1 cellular context compared by ENCODE assay signal in the genomic region with DNA sequence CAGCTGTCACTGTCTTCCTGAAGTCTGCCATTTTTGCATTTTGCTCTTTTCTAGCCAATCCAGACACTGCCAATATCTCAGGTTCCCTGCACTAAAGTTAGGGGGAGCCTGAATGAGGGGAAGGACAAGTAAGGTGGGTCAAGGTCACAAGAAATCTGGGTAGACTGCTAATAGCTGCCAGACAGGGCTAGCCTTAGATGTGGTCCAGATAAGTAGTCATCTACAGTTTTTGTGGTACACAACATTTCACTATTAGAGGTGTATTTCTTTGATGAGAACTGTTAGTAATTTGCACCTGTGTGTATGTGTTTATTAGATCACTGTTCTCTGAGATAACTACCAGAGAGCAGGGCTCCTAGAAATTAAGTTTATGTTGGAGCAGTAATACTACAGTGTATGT.
TF ChIP-seq lines count a peak whose summit lies in the region.

No MANE protein-coding gene starts in this region.

TF ChIP-seq in GM12878, 131 proteins besides CTCF, POLR2A, EP300 and RAD21 (continued from another document):
- TF ChIP-seq NR2F1 (conservative IDR thresholded peaks at IDR 0.05) (peak; percentile 74; the same call in 1 of the 2 replicates), NBN (IDR thresholded peaks at IDR 0.05) (no peak), ESRRA (IDR thresholded peaks at IDR 0.05; ENCODE audit: low read length) (peak; percentile 54; the same call in 1 of the 2 replicates), RCOR1 (conservative IDR thresholded peaks at IDR 0.05; ENCODE audit: low read depth, low read length) (no peak)
- TF ChIP-seq, protein P1, sequence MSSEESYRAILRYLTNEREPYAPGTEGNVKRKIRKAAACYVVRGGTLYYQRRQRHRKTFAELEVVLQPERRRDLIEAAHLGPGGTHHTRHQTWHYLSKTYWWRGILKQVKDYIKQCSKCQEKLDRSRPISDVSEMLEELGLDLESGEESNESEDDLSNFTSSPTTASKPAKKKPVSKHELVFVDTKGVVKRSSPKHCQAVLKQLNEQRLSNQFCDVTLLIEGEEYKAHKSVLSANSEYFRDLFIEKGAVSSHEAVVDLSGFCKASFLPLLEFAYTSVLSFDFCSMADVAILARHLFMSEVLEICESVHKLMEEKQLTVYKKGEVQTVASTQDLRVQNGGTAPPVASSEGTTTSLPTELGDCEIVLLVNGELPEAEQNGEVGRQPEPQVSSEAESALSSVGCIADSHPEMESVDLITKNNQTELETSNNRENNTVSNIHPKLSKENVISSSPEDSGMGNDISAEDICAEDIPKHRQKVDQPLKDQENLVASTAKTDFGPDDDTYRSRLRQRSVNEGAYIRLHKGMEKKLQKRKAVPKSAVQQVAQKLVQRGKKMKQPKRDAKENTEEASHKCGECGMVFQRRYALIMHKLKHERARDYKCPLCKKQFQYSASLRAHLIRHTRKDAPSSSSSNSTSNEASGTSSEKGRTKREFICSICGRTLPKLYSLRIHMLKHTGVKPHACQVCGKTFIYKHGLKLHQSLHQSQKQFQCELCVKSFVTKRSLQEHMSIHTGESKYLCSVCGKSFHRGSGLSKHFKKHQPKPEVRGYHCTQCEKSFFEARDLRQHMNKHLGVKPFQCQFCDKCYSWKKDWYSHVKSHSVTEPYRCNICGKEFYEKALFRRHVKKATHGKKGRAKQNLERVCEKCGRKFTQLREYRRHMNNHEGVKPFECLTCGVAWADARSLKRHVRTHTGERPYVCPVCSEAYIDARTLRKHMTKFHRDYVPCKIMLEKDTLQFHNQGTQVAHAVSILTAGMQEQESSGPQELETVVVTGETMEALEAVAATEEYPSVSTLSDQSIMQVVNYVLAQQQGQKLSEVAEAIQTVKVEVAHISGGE (CRISPR knock-in tag; IDR thresholded peaks at IDR 0.05), result no peak
- TF ChIP-seq, protein P2, sequence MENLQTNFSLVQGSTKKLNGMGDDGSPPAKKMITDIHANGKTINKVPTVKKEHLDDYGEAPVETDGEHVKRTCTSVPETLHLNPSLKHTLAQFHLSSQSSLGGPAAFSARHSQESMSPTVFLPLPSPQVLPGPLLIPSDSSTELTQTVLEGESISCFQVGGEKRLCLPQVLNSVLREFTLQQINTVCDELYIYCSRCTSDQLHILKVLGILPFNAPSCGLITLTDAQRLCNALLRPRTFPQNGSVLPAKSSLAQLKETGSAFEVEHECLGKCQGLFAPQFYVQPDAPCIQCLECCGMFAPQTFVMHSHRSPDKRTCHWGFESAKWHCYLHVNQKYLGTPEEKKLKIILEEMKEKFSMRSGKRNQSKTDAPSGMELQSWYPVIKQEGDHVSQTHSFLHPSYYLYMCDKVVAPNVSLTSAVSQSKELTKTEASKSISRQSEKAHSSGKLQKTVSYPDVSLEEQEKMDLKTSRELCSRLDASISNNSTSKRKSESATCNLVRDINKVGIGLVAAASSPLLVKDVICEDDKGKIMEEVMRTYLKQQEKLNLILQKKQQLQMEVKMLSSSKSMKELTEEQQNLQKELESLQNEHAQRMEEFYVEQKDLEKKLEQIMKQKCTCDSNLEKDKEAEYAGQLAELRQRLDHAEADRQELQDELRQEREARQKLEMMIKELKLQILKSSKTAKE (IDR thresholded peaks at IDR 0.05; ENCODE audit: low read depth, poor library complexity, severe bottlenecking), result peak; percentile 64
TF ChIP-seq in GM12878: peak in this region for 6.
